In the genomic region with DNA sequence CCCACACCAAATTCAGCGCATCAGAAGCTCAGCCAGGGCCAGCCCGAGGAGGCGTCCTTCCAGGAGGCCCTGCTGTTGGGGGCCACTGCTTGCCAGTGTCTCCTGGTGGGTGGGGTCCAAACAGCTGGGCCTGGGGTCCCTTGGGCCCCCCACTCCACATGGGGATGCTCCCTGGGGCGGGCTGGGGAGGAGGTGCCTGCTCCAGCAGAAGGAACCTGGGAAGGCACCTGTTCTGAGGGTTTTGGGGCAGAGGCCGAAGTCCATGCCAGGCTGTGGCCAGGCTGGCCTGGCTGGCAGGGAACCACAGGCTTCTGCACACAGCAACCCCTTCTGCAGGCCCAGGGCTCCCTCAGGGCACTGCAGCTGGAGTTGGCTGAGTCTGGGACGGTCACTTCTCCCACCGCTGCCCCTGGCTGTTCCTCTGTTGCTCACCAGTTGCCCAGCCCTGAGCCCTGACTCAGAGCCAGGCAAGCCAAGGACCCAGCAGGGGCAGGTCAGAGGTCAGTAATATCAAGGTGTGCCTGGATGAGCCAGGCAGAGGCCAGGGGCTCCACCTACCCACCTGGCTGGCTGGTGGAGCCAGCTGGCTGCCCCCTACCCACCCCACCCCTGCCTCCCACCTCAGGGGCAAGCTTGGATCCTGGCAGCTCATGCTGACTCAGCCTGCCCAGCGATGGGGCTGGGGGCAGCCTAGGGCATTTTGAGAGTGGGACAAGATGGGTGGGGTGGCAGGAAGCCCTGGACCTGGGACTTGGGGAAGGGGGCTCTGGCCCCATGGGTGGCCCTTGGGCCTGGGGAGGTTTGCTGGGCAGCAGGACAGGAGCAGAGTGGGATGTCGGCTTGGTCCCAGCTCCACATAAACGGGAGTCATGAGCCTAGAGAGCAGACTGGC, we compare ENCODE assay signal across 8 cellular contexts. TPM values are rescaled to one million over a fixed set of nuclear protein-coding genes. Genes with fewer than 3 reads are reported as not detected.
DNase-seq lines count a peak whose midpoint lies in the region; ATAC-seq, FAIRE-seq and TF ChIP-seq lines count a peak whose summit lies in the region.
"Had no signal": no experiment of that assay in that cellular context is flagged by ENCODE, and none has a peak within 500 bp of the region (broad histone marks: within the 10 kb centered on the region; RNA-seq: fewer than 3 reads in every experiment).

No MANE protein-coding gene starts in this region.

- H3K4me3 ChIP-seq in pancreas: no peak overlapping the region

- no peak for FAIRE-seq in pancreas (lab: Jason Lieb, UNC)

- ATAC-seq in pancreas: peak; percentile 52 to 76 (median 61)
- no peak for ATAC-seq in HG02970 (IDR thresholded peaks at IDR 0.05; ENCODE audit: low FRiP score, unreplicated experiment)

- H3K27ac ChIP-seq in epithelial cell of prostate (peak overlapping the region; percentile 48), pancreas (peak overlapping the region in 2 of 4 donors; percentile 35 to 51)

- TF ChIP-seq CTCF in pancreas (IDR thresholded peaks at IDR 0.05): no peak

- WGBS in pancreas, 2 donors: 30 to 32% methylated on average over 9 to 10 of the region's 10 CpGs

- H3K27me3 ChIP-seq in pancreas: no peaks in the 10 kb centered on the region

- intact Hi-C loops in pancreas (cut with DNase I): no loop called here

- no peaks in the 10 kb centered on the region for H3K9me3 ChIP-seq in pancreas

- peaks cover 0 to 5% (median 0%) of the 10 kb centered on the region in 3 donors for H3K36me3 ChIP-seq in pancreas

- DNase-seq in EL: peak; percentile 44
- no peak for DNase-seq in epithelial cell of prostate (ENCODE audit: low read depth, low spot score)
- DNase-seq in pancreas: peak; percentile 46 to 88 (median 66)
- no peak for DNase-seq in KBM-7
- no peak for DNase-seq in NCI-H1694 treated with DMSO at 0.1 percent for 48 hours (lab: John Stamatoyannopoulos, UW)
- DNase-seq: foreskin melanocyte had no signal

- in situ Hi-C loops in KBM-7 (cut with MboI; ENCODE audit: low pct_unique_long_range_greater_than_20kb, low sequenced_read_pairs): no loop called here

- H3K4me1 ChIP-seq in pancreas: peaks cover 8 to 18% (median 12%) of the 10 kb centered on the region in 3 donors

TF ChIP-seq in PFSK-1, 5 proteins besides CTCF, POLR2A, EP300 and RAD21:
- TF ChIP-seq, protein P1, sequence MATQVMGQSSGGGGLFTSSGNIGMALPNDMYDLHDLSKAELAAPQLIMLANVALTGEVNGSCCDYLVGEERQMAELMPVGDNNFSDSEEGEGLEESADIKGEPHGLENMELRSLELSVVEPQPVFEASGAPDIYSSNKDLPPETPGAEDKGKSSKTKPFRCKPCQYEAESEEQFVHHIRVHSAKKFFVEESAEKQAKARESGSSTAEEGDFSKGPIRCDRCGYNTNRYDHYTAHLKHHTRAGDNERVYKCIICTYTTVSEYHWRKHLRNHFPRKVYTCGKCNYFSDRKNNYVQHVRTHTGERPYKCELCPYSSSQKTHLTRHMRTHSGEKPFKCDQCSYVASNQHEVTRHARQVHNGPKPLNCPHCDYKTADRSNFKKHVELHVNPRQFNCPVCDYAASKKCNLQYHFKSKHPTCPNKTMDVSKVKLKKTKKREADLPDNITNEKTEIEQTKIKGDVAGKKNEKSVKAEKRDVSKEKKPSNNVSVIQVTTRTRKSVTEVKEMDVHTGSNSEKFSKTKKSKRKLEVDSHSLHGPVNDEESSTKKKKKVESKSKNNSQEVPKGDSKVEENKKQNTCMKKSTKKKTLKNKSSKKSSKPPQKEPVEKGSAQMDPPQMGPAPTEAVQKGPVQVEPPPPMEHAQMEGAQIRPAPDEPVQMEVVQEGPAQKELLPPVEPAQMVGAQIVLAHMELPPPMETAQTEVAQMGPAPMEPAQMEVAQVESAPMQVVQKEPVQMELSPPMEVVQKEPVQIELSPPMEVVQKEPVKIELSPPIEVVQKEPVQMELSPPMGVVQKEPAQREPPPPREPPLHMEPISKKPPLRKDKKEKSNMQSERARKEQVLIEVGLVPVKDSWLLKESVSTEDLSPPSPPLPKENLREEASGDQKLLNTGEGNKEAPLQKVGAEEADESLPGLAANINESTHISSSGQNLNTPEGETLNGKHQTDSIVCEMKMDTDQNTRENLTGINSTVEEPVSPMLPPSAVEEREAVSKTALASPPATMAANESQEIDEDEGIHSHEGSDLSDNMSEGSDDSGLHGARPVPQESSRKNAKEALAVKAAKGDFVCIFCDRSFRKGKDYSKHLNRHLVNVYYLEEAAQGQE (IDR thresholded peaks at IDR 0.05; ENCODE audit: insufficient read depth in 1 of 2, low read depth in 2 of 2, low read length in 2 of 2): no peak
- TF ChIP-seq POLR2AphosphoS5 (IDR thresholded peaks at IDR 0.05; ENCODE audit: low read depth, low read length): 0 out of 2 replicates have a peak, but pooled peaks have one; percentile 30

RNA-seq across cellular contexts. Expression of a gene that starts 12.0 kb away (rescaled TPM):
- 318 TPM for polyA plus RNA-seq in PFSK-1 (2012; ENCODE audit: insufficient read length, low read depth)
- total RNA-seq in pancreas: 1 to 10 TPM in 4 of 6 donors, under 1 TPM in 2; 0.16 to 9.0 (median 2.1) TPM
- polyA plus RNA-seq in pancreas: 1 to 10 TPM; 2.6 to 5.9 TPM

RNA-seq across cellular contexts. Expression of a gene that starts 51.0 kb away (rescaled TPM):
- polyA plus RNA-seq in PFSK-1 (2012; ENCODE audit: insufficient read length, low read depth): 62.4 TPM
- total RNA-seq in pancreas: 10 to 100 TPM; 29.3 to 67.4 (median 40.9) TPM
- 10 to 100 TPM; 40.9 to 52.5 TPM for polyA plus RNA-seq in pancreas

RNA-seq across cellular contexts. Expression of a gene that starts 55.6 kb away (rescaled TPM):
- polyA plus RNA-seq in PFSK-1 (2012; ENCODE audit: insufficient read length, low read depth): 70.8 TPM
- total RNA-seq in pancreas: 10 to 100 TPM in 5 of 6 donors, 1 to 10 TPM in 1; 9.2 to 23.1 (median 19.2) TPM
- polyA plus RNA-seq in pancreas: 10 to 100 TPM; 36.1 to 71.4 TPM

Comparison
In these comparisons a context has a peak if more than half of its experiments do, and no peak if none do; other contexts are left out.
1. DNase-seq: peak in EL (single experiment) and pancreas (6 of 6); none in epithelial cell of prostate (single experiment), KBM-7 (single experiment) and NCI-H1694 treated with DMSO at 0.1 percent for 48 hours (single experiment).